14 cellular contexts compared by ENCODE assay signal in the genomic region with DNA sequence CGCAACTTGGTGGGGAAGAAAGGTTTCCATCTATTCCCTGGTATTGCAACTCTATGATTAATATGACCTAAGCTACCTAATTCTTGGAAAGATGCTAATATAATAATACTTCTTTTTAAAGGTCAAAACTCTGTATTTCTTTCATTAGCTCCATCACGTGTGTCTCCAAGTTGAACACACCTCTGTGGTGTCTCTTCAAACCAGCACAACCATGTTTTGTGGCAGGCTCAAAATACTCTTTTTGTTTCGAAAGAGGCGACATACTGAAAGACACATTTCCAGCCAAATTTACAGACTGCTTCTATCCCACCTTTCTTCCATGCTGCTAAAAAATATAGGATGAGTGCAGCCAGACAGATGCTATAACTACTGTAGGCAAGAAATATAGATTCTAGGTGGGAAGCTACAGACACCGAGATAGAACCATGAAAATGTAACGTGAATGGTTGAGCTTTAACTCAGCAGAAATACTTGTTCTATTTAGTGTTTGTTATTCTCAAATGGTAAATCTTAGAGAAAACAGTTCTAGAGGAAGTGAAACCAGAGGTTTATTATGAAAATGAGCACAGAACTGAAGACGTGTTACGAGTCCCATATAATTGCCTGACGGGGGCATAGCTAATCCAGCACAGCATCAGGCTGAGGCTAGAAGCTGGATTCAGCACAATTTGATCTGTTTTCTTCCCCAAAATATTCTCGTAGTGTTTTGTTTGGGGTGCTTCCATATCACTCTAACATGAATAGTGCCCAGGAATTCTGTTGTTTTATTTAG.
A peak's percentile ranks its signal among the peaks of the same experiment; 100 is the strongest.
DNase-seq lines count a peak whose midpoint lies in the region; ATAC-seq, FAIRE-seq and TF ChIP-seq lines count a peak whose summit lies in the region.
"Had no signal": no experiment of that assay in that cellular context is flagged by ENCODE, and none has a peak within 500 bp of the region (broad histone marks: within the 10 kb centered on the region; RNA-seq: fewer than 3 reads in every experiment).

No MANE protein-coding gene starts in this region.

- RAD21 ChIA-PET in GM12878 (lab: Charles Lee; ENCODE audit: unreplicated experiment): interaction anchor here (1.4 kb wide), 1 partner anchor 11 kb away, joined by 4 read pairs; no protein-coding TSS in a partner anchor

- 32% methylated on average over 10 of the region's 10 CpGs for WGBS in GM12878 (ENCODE audit: insufficient coverage, insufficient replicate concordance, low lambda C conversion rate, missing lambda C conversion rate)

- DNase-seq in GM12878 (ENCODE audit: low read depth, low spot score) (no peak), SKM-1 (lab: John Stamatoyannopoulos, UW; ENCODE audit: unreplicated experiment) (no peak), retina (no peak)
- DNase-seq in stimulated activated CD4-positive, alpha-beta T cell treated with anti-CD3 and anti-CD28 coated beads, Interleukin-4, amount 100 ng/mL, for 1 hour: no peak
- no peak for DNase-seq in stimulated activated CD4-positive, alpha-beta T cell treated with anti-CD3 and anti-CD28 coated beads, Interleukin-2, amount 100 ng/mL, for 24 hours
- DNase-seq: activated CD4-positive, alpha-beta T cell treated with anti-CD3 and anti-CD28 coated beads, Interleukin-2, amount 50 U/mL, for 1 hour; glutamatergic neuron; NCI-H446; SK-N-SH had no signal

- no peaks in the 10 kb centered on the region for H3K79me2 ChIP-seq in GM12878 (ENCODE audit: control insufficient read depth, insufficient read depth, low read length)

- no peaks in the 10 kb centered on the region for H4K20me1 ChIP-seq in GM12878 (ENCODE audit: control insufficient read depth, insufficient read depth)

- no peaks in the 10 kb centered on the region for H3K27me3 ChIP-seq in GM12878 (replicated peaks in 1 of 2; ENCODE audit: control insufficient read depth in 2 of 2, insufficient read depth in 2 of 2, low read length in 1 of 2)

- no peak overlapping the region for H3K27ac ChIP-seq in GM12878 (ENCODE audit: control insufficient read depth, insufficient read depth)

- no peak for TF ChIP-seq RAD21 in GM12878 (IDR thresholded peaks at IDR 0.05; ENCODE audit: insufficient read depth, low read depth, low read length)

- no peak for TF ChIP-seq CTCF in GM12878 (IDR thresholded peaks at IDR 0.05 in 2 of 3, conservative IDR thresholded peaks at IDR 0.05 in 1 of 3; ENCODE audit: control insufficient read depth in 2 of 3, extremely low read depth in 1 of 3, insufficient read depth in 1 of 3, low read depth in 3 of 3, low read length in 3 of 3)

- CTCF ChIA-PET in GM12878 (lab: Yijun Ruan, JAX): interaction anchor here (0.7 kb wide), 1 partner anchor 39 kb away, joined by 3 read pairs; no protein-coding TSS in a partner anchor

- no TSS peak for BruUV-seq in GM12878 (replicated peaks; lab: Mats Ljungman, UMichigan)

- no peak overlapping the region for H3K4me3 ChIP-seq in GM12878
- H3K4me3 ChIP-seq: K562 had no signal

- no peak overlapping the region for H3K9ac ChIP-seq in GM12878 (ENCODE audit: control insufficient read depth, insufficient read depth, low read length)
- H3K9ac ChIP-seq: SK-N-SH had no signal

- H2AFZ ChIP-seq in GM12878 (ENCODE audit: control insufficient read depth, low read depth, low read length): no peak overlapping the region

- ATAC-seq in GM18907 (IDR thresholded peaks at IDR 0.05; ENCODE audit: unreplicated experiment) (peak; percentile 97), GM21723 (IDR thresholded peaks at IDR 0.05; ENCODE audit: unreplicated experiment) (peak; percentile 93), HG03175 (IDR thresholded peaks at IDR 0.05; ENCODE audit: unreplicated experiment) (peak; percentile 91), GM12878 (peak; percentile 79)
- ATAC-seq: K562 had no signal

- SMC1A ChIA-PET in GM12878 (lab: Charles Lee; ENCODE audit: uncharacterized antibody, unreplicated experiment): interaction anchor here (1.0 kb wide), 1 partner anchor 8 kb away, joined by 5 read pairs; no protein-coding TSS in a partner anchor

- POLR2A ChIA-PET in GM12878 (lab: Charles Lee): no interaction called here

- TF ChIP-seq POLR2A in GM12878 (IDR thresholded peaks at IDR 0.05; ENCODE audit: low read depth, low read length): no peak

- no peak for FAIRE-seq in GM12878 (lab: Jason Lieb, UNC)
- FAIRE-seq: D721Med, K562 had no signal

- TF ChIP-seq EP300 in GM12878 (IDR thresholded peaks at IDR 0.05; ENCODE audit: borderline replicate concordance in 1 of 2, control insufficient read depth in 1 of 2, low read depth in 2 of 2, low read length in 2 of 2): no peak

- H3K4me2 ChIP-seq in GM12878 (ENCODE audit: control insufficient read depth, insufficient read depth): no peak overlapping the region
- H3K4me2 ChIP-seq: SK-N-SH had no signal

- H3K4me1 ChIP-seq in GM12878 (ENCODE audit: control insufficient read depth, insufficient read depth, low read length): no peaks in the 10 kb centered on the region

- no peaks in the 10 kb centered on the region for H3K36me3 ChIP-seq in GM12878 (ENCODE audit: control insufficient read depth in 2 of 2, insufficient read depth in 2 of 2, low read length in 1 of 2)

- in situ Hi-C loops in GM12878 (cut with MboI): no loop called here

- H3K9me3 ChIP-seq in GM12878 (replicated peaks; ENCODE audit: control insufficient read depth, insufficient read depth, low read length): no peaks in the 10 kb centered on the region
- H3K9me3 ChIP-seq: SK-N-SH had no signal

- intact Hi-C loops in GM12878 (cut with micrococcal nuclease; ENCODE audit: unreplicated experiment): no loop called here

TF ChIP-seq in GM12878, 131 proteins besides CTCF, POLR2A, EP300 and RAD21:
- TF ChIP-seq, protein P1, sequence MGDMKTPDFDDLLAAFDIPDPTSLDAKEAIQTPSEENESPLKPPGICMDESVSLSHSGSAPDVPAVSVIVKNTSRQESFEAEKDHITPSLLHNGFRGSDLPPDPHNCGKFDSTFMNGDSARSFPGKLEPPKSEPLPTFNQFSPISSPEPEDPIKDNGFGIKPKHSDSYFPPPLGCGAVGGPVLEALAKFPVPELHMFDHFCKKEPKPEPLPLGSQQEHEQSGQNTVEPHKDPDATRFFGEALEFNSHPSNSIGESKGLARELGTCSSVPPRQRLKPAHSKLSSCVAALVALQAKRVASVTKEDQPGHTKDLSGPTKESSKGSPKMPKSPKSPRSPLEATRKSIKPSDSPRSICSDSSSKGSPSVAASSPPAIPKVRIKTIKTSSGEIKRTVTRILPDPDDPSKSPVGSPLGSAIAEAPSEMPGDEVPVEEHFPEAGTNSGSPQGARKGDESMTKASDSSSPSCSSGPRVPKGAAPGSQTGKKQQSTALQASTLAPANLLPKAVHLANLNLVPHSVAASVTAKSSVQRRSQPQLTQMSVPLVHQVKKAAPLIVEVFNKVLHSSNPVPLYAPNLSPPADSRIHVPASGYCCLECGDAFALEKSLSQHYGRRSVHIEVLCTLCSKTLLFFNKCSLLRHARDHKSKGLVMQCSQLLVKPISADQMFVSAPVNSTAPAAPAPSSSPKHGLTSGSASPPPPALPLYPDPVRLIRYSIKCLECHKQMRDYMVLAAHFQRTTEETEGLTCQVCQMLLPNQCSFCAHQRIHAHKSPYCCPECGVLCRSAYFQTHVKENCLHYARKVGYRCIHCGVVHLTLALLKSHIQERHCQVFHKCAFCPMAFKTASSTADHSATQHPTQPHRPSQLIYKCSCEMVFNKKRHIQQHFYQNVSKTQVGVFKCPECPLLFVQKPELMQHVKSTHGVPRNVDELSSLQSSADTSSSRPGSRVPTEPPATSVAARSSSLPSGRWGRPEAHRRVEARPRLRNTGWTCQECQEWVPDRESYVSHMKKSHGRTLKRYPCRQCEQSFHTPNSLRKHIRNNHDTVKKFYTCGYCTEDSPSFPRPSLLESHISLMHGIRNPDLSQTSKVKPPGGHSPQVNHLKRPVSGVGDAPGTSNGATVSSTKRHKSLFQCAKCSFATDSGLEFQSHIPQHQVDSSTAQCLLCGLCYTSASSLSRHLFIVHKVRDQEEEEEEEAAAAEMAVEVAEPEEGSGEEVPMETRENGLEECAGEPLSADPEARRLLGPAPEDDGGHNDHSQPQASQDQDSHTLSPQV (IDR thresholded peaks at IDR 0.05): no peak
- TF ChIP-seq SMC3 (IDR thresholded peaks at IDR 0.05; ENCODE audit: borderline replicate concordance, low read length) (no peak), SPI1 (IDR thresholded peaks at IDR 0.05; ENCODE audit: borderline replicate concordance, insufficient read depth, low read depth, low read length) (peak; percentile 90)
